Comparison of ENCODE assay signal across 9 cellular contexts in the genomic region with DNA sequence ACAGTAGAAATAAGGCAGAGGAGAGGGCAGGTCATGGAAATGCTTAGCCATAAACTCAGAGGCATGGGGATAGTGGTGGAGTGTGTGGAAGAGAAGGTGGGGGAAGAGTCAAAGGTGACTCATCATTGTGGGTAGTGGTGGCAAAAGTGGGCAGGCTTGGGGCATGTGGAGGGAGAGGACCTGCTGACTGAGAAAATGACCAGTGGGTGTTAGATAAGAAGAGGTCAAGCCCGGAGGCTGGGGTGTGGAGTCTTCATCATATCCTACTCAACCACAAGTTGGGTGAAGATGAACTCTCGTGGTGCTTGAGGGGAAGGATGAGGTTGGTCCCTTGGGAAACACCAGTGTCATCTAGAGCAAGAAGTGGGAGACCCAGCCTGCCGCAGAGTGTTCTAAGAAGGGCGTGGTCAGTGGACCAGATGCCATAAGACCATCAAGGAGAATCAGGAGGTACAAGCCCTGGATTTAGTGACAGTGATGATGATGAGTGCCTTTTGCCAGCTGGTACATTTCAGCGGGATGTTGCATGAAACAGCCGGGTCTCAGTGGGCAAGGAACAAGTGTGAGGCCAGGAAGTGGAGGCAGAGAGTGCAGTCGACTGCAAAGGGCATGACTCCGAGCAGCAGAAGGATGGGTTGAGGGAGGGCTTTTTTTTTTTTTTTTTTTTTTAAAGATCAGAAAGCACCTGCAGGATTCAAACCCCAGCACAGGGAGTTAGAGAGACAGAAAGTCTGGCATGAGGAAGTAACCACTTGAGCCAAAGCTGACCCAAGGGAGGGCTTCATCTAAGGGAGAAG.
DNase-seq lines count a peak whose midpoint lies in the region; ATAC-seq and TF ChIP-seq lines count a peak whose summit lies in the region.
"Had no signal": no experiment of that assay in that cellular context is flagged by ENCODE, and none has a peak within 500 bp of the region (broad histone marks: within the 10 kb centered on the region; RNA-seq: fewer than 3 reads in every experiment).

No MANE protein-coding gene starts in this region.

- peaks cover 14% of the 10 kb centered on the region for H3K4me1 Mint-ChIP-seq in activated CD8-positive, alpha-beta T cell treated with anti-CD3 and anti-CD28 coated beads for 36 hours (ENCODE audit: low read depth)
- peaks cover 11% of the 10 kb centered on the region for H3K4me1 Mint-ChIP-seq in activated CD8-positive, alpha-beta T cell treated with anti-CD3 and anti-CD28 coated beads, Interleukin-2, amount 10 ng/mL, durations not matched to agents 7 days and 5 days (ENCODE audit: low read depth)
- peaks cover 13% of the 10 kb centered on the region for H3K4me1 Mint-ChIP-seq in CD14-positive monocyte

- BruUV-seq in PC-3 (replicated peaks; lab: Mats Ljungman, UMichigan) = no TSS peak

- H3K36me3 ChIP-seq in PC-3 (ENCODE audit: low read depth, low read length) = no peaks in the 10 kb centered on the region

- no peak overlapping the region for H3K4me3 ChIP-seq in PC-3 (ENCODE audit: low read length)

- H4K20me1 ChIP-seq in PC-3 (ENCODE audit: low read length) = no peaks in the 10 kb centered on the region

- H3K27ac ChIP-seq in PC-3 (ENCODE audit: low read length) = no peak overlapping the region

- H3K27me3 ChIP-seq in PC-3 (ENCODE audit: low read length) = no peaks in the 10 kb centered on the region

- no peak overlapping the region for H3K9ac ChIP-seq in PC-3 (ENCODE audit: low read length)

- peak; percentile 35 for DNase-seq in activated CD8-positive, alpha-beta T cell treated with anti-CD3 and anti-CD28 coated beads for 36 hours
- DNase-seq in activated CD8-positive, alpha-beta T cell treated with anti-CD3 and anti-CD28 coated beads, Interleukin-2, amount 10 ng/mL, durations not matched to agents 7 days and 5 days = no peak
- DNase-seq in PC-3 = peak; percentile 39
- DNase-seq in stimulated activated CD8-positive, alpha-beta memory T cell treated with anti-CD3 and anti-CD28 coated beads, Interleukin-2, amount 100 ng/mL, for 48 hours (ENCODE audit: low read depth in 2 of 2) = peak; percentile 2 to 14
- no peak for DNase-seq in NCI-H2227 (lab: John Stamatoyannopoulos, UW; ENCODE audit: unreplicated experiment)
- no peak for DNase-seq in DMS79 treated with DMSO at 0.1 percent for 48 hours (lab: John Stamatoyannopoulos, UW)
- DNase-seq in CD14-positive monocyte (ENCODE audit: low spot score) = no peak
- DNase-seq: CD4-positive, CD25-positive, alpha-beta regulatory T cell had no signal

- H3K9me3 ChIP-seq in PC-3 (ENCODE audit: low read length) = no peaks in the 10 kb centered on the region

- intact Hi-C loops in activated CD8-positive, alpha-beta T cell treated with anti-CD3 and anti-CD28 coated beads for 36 hours (cut with micrococcal nuclease) = loop anchor here (5.0 to 10.0 kb wide), 3 partner anchors 173 to 500 kb away; a partner anchor contains a TSS
- intact Hi-C loops in PC-3 (cut with micrococcal nuclease) (no loop called here), CD14-positive monocyte (cut with micrococcal nuclease) (loop anchor here (5.0 to 10.0 kb wide), 2 partner anchors 288 to 290 kb away; no protein-coding TSS in a partner anchor)

- H3K27ac Mint-ChIP-seq in activated CD8-positive, alpha-beta T cell treated with anti-CD3 and anti-CD28 coated beads for 36 hours = no peak overlapping the region
- H3K27ac Mint-ChIP-seq in activated CD8-positive, alpha-beta T cell treated with anti-CD3 and anti-CD28 coated beads, Interleukin-2, amount 10 ng/mL, durations not matched to agents 7 days and 5 days = no peak overlapping the region
- H3K27ac Mint-ChIP-seq in CD14-positive monocyte = peak overlapping the region in 2 of 7 donors; percentile 9 to 26
- H3K27ac Mint-ChIP-seq: CD4-positive, CD25-positive, alpha-beta regulatory T cell had no signal

- POLR2A ChIA-PET in activated CD8-positive, alpha-beta T cell treated with anti-CD3 and anti-CD28 coated beads for 36 hours (lab: Charles Lee) = interaction anchor here (0.6 kb wide), 1 partner anchor 23 kb away, joined by 3 read pairs; no protein-coding TSS in a partner anchor
- POLR2A ChIA-PET in activated CD8-positive, alpha-beta T cell treated with anti-CD3 and anti-CD28 coated beads, Interleukin-2, amount 10 ng/mL, durations not matched to agents 7 days and 5 days (lab: Charles Lee) = no interaction called here
- POLR2A ChIA-PET in PC-3 (lab: Charles Lee; ENCODE audit: unreplicated experiment) = no interaction called here

- H3K4me2 ChIP-seq in PC-3 (ENCODE audit: low read length) = no peak overlapping the region

- ATAC-seq in activated CD8-positive, alpha-beta T cell treated with anti-CD3 and anti-CD28 coated beads for 36 hours = peak; percentile 63
- ATAC-seq in activated CD8-positive, alpha-beta T cell treated with anti-CD3 and anti-CD28 coated beads, Interleukin-2, amount 10 ng/mL, durations not matched to agents 7 days and 5 days = no peak
- ATAC-seq in HG02759 (IDR thresholded peaks at IDR 0.05; ENCODE audit: unreplicated experiment) (peak; percentile 68), PC-3 (peak; percentile 45)

- H3K9me2 ChIP-seq in PC-3 (replicated peaks; ENCODE audit: low read length) = no peaks in the 10 kb centered on the region

- H3F3A ChIP-seq in PC-3 (ENCODE audit: low read length, unreplicated experiment) = no peaks in the 10 kb centered on the region

- H3K36me3 Mint-ChIP-seq in activated CD8-positive, alpha-beta T cell treated with anti-CD3 and anti-CD28 coated beads for 36 hours (ENCODE audit: low read depth) = no peaks in the 10 kb centered on the region
- H3K36me3 Mint-ChIP-seq in activated CD8-positive, alpha-beta T cell treated with anti-CD3 and anti-CD28 coated beads, Interleukin-2, amount 10 ng/mL, durations not matched to agents 7 days and 5 days (ENCODE audit: low read depth) = no peaks in the 10 kb centered on the region
- no peaks in the 10 kb centered on the region for H3K36me3 Mint-ChIP-seq in CD14-positive monocyte
- H3K36me3 Mint-ChIP-seq: CD4-positive, CD25-positive, alpha-beta regulatory T cell had no signal

- CTCF ChIA-PET in activated CD8-positive, alpha-beta T cell treated with anti-CD3 and anti-CD28 coated beads for 36 hours (lab: Charles Lee) = interaction anchor here (0.8 kb wide), 1 partner anchor 50 kb away, joined by 3 read pairs; no protein-coding TSS in a partner anchor
- CTCF ChIA-PET in activated CD8-positive, alpha-beta T cell treated with anti-CD3 and anti-CD28 coated beads, Interleukin-2, amount 10 ng/mL, durations not matched to agents 7 days and 5 days (lab: Charles Lee) = no interaction called here
- CTCF ChIA-PET in PC-3 (lab: Charles Lee) = interaction anchor here (0.7 kb wide), 1 partner anchor 12 kb away, joined by 4 read pairs; no protein-coding TSS in a partner anchor

- no peak overlapping the region for H2AFZ ChIP-seq in PC-3 (ENCODE audit: low read length)

- no peaks in the 10 kb centered on the region for H3K9me3 Mint-ChIP-seq in activated CD8-positive, alpha-beta T cell treated with anti-CD3 and anti-CD28 coated beads for 36 hours
- no peaks in the 10 kb centered on the region for H3K9me3 Mint-ChIP-seq in activated CD8-positive, alpha-beta T cell treated with anti-CD3 and anti-CD28 coated beads, Interleukin-2, amount 10 ng/mL, durations not matched to agents 7 days and 5 days (ENCODE audit: insufficient read depth)
- no peaks in the 10 kb centered on the region for H3K9me3 Mint-ChIP-seq in CD14-positive monocyte

- H3K27me3 Mint-ChIP-seq in activated CD8-positive, alpha-beta T cell treated with anti-CD3 and anti-CD28 coated beads for 36 hours = peaks cover 10% of the 10 kb centered on the region
- peaks cover 19% of the 10 kb centered on the region for H3K27me3 Mint-ChIP-seq in activated CD8-positive, alpha-beta T cell treated with anti-CD3 and anti-CD28 coated beads, Interleukin-2, amount 10 ng/mL, durations not matched to agents 7 days and 5 days (ENCODE audit: low read depth)
- peaks cover 0 to 6% (median 6%) of the 10 kb centered on the region in 3 donors for H3K27me3 Mint-ChIP-seq in CD14-positive monocyte (ENCODE audit: low read depth in 3 of 3)

- H3K4me1 ChIP-seq in PC-3 (ENCODE audit: insufficient read depth, low read length) = peaks cover 5% of the 10 kb centered on the region

- no peak for TF ChIP-seq CTCF in activated CD8-positive, alpha-beta T cell treated with anti-CD3 and anti-CD28 coated beads for 36 hours (IDR thresholded peaks at IDR 0.05)
- TF ChIP-seq CTCF in PC-3 (conservative IDR thresholded peaks at IDR 0.05; ENCODE audit: low read depth, low read length) (no peak), CD14-positive monocyte (IDR thresholded peaks at IDR 0.05) (no peak)

- H3K79me2 ChIP-seq in PC-3 (ENCODE audit: low read length) = no peaks in the 10 kb centered on the region

- no peak overlapping the region for H3K4me3 Mint-ChIP-seq in activated CD8-positive, alpha-beta T cell treated with anti-CD3 and anti-CD28 coated beads for 36 hours
- H3K4me3 Mint-ChIP-seq in activated CD8-positive, alpha-beta T cell treated with anti-CD3 and anti-CD28 coated beads, Interleukin-2, amount 10 ng/mL, durations not matched to agents 7 days and 5 days = no peak overlapping the region
- H3K4me3 Mint-ChIP-seq in CD14-positive monocyte = no peak overlapping the region
- H3K4me3 Mint-ChIP-seq: CD4-positive, CD25-positive, alpha-beta regulatory T cell had no signal

Comparison
In these comparisons a context has a peak if more than half of its experiments do, and no peak if none do; other contexts are left out.
1. DNase-seq: peak in activated CD8-positive, alpha-beta T cell treated with anti-CD3 and anti-CD28 coated beads for 36 hours (single experiment), PC-3 (single experiment) and stimulated activated CD8-positive, alpha-beta memory T cell treated with anti-CD3 and anti-CD28 coated beads, Interleukin-2, amount 100 ng/mL, for 48 hours (2 of 2); none in activated CD8-positive, alpha-beta T cell treated with anti-CD3 and anti-CD28 coated beads, Interleukin-2, amount 10 ng/mL, durations not matched to agents 7 days and 5 days (single experiment), NCI-H2227 (single experiment), DMS79 treated with DMSO at 0.1 percent for 48 hours (single experiment) and CD14-positive monocyte (single experiment).